8 cellular contexts compared by ENCODE assay signal in genomic region chr7:24572421-24573007, GRCh38. TPM values are rescaled to one million over a fixed set of nuclear protein-coding genes. Genes with fewer than 3 reads are reported as not detected.
DNase-seq lines count a peak whose midpoint lies in the region; ATAC-seq, FAIRE-seq and TF ChIP-seq lines count a peak whose summit lies in the region.

No MANE protein-coding gene starts in this region.

- H3K27me3 ChIP-seq in dorsolateral prefrontal cortex, result no peaks in the 10 kb centered on the region

- H3K36me3 Mint-ChIP-seq in WTC11, result no peaks in the 10 kb centered on the region
- no peaks in the 10 kb centered on the region for H3K36me3 Mint-ChIP-seq in stimulated activated naive CD8-positive, alpha-beta T cell treated with anti-CD3 and anti-CD28 coated beads, Interleukin-15, Interleukin-2, amounts not matched to agents 100 ng/mL and 50 ng/mL, for 24 hours (ENCODE audit: low read depth)

- in situ Hi-C loops in KBM-7 (cut with MboI; ENCODE audit: low pct_unique_long_range_greater_than_20kb, low sequenced_read_pairs), result no loop called here

- no peak overlapping the region for H3K27ac Mint-ChIP-seq in WTC11
- H3K27ac Mint-ChIP-seq in stimulated activated naive CD8-positive, alpha-beta T cell treated with anti-CD3 and anti-CD28 coated beads, Interleukin-15, Interleukin-2, amounts not matched to agents 100 ng/mL and 50 ng/mL, for 24 hours, result peak overlapping the region; percentile 72

- CTCF ChIA-PET in WTC11 (lab: Charles Lee), result interaction anchor here (1.1 to 1.3 kb wide), 2 partner anchors 15 to 254 kb away, joined by 3 read pairs; no protein-coding TSS in a partner anchor

- POLR2A ChIA-PET in WTC11 (lab: Charles Lee), result interaction anchor here (0.7 to 0.9 kb wide), 2 partner anchors 138 to 254 kb away, joined by 3 read pairs; no protein-coding TSS in a partner anchor

- DNase-seq in ELR (ENCODE audit: low read depth) (peak; percentile 76), KBM-7 (peak; percentile 44), WTC11 (ENCODE audit: low spot score) (no peak), dorsolateral prefrontal cortex (peak in 6 of 10 donors; percentile 20 to 54 (median 44)), lower leg skin (ENCODE audit: low spot score in 2 of 2) (peak; percentile 25 to 85), NCI-H1436 treated with DMSO at 0.1 percent for 48 hours (lab: John Stamatoyannopoulos, UW) (no peak), D721Med (ENCODE audit: insufficient read length, low spot score) (no peak)

- intact Hi-C loops in dorsolateral prefrontal cortex (cut with DNase I), result loop anchor here (10.0 kb wide), 2 partner anchors 92 to 142 kb away; no protein-coding TSS in a partner anchor
- intact Hi-C loops in lower leg skin (cut with DNase I; ENCODE audit: low total_unique reads), result no loop called here

- peak overlapping the region; percentile 62 to 95 (median 76) for H3K4me3 ChIP-seq in dorsolateral prefrontal cortex
- H3K4me3 ChIP-seq in lower leg skin (ENCODE audit: low read depth, poor library complexity, severe bottlenecking), result peak overlapping the region; percentile 34

- H3K27ac ChIP-seq in dorsolateral prefrontal cortex, result peak overlapping the region in 56 of 59 donors; percentile 25 to 94 (median 86)

- FAIRE-seq in D721Med (lab: Jason Lieb, UNC), result no peak

- H3K9me3 Mint-ChIP-seq in WTC11, result no peaks in the 10 kb centered on the region
- H3K9me3 Mint-ChIP-seq in stimulated activated naive CD8-positive, alpha-beta T cell treated with anti-CD3 and anti-CD28 coated beads, Interleukin-15, Interleukin-2, amounts not matched to agents 100 ng/mL and 50 ng/mL, for 24 hours, result no peaks in the 10 kb centered on the region

- TF ChIP-seq POLR2A in lower leg skin (IDR thresholded peaks at IDR 0.05), result no peak

- H3K4me3 Mint-ChIP-seq in WTC11, result peak overlapping the region; percentile 77
- H3K4me3 Mint-ChIP-seq in stimulated activated naive CD8-positive, alpha-beta T cell treated with anti-CD3 and anti-CD28 coated beads, Interleukin-15, Interleukin-2, amounts not matched to agents 100 ng/mL and 50 ng/mL, for 24 hours, result peak overlapping the region; percentile 82

- peaks cover 61% of the 10 kb centered on the region for H3K4me1 Mint-ChIP-seq in WTC11
- peaks cover 38% of the 10 kb centered on the region for H3K4me1 Mint-ChIP-seq in stimulated activated naive CD8-positive, alpha-beta T cell treated with anti-CD3 and anti-CD28 coated beads, Interleukin-15, Interleukin-2, amounts not matched to agents 100 ng/mL and 50 ng/mL, for 24 hours (ENCODE audit: low read depth)

- WGBS in lower leg skin, 2 donors, result 2 to 4% methylated on average over 15 of the region's 15 CpGs

- peaks cover 25% of the 10 kb centered on the region for H3K27me3 Mint-ChIP-seq in WTC11 (ENCODE audit: low read depth)
- peaks cover 31% of the 10 kb centered on the region for H3K27me3 Mint-ChIP-seq in stimulated activated naive CD8-positive, alpha-beta T cell treated with anti-CD3 and anti-CD28 coated beads, Interleukin-15, Interleukin-2, amounts not matched to agents 100 ng/mL and 50 ng/mL, for 24 hours

- no peak; the same call in 1 of the 2 replicates for ATAC-seq in WTC11

- TF ChIP-seq CTCF in WTC11 (IDR thresholded peaks at IDR 0.05) (no peak), dorsolateral prefrontal cortex (IDR thresholded peaks at IDR 0.05 in 54 of 56, conservative IDR thresholded peaks at IDR 0.05 in 2 of 56; ENCODE audit: low read depth in 1 of 56, partially characterized antibody in 56 of 56) (no peak), lower leg skin (IDR thresholded peaks at IDR 0.05) (no peak), D721Med (IDR thresholded peaks at IDR 0.05; ENCODE audit: insufficient read depth, missing control alignments) (no peak)

TF ChIP-seq in WTC11, 78 proteins besides CTCF, POLR2A, EP300 and RAD21:
- TF ChIP-seq OVOL2 (CRISPR knock-in tag; IDR thresholded peaks at IDR 0.05; ENCODE audit: borderline replicate concordance) (no peak), SMAD4 (CRISPR knock-in tag; IDR thresholded peaks at IDR 0.05) (no peak), ZNF416 (CRISPR knock-in tag; IDR thresholded peaks at IDR 0.05) (no peak), ZNF423 (CRISPR knock-in tag; IDR thresholded peaks at IDR 0.05) (no peak)
- TF ChIP-seq, protein P1, sequence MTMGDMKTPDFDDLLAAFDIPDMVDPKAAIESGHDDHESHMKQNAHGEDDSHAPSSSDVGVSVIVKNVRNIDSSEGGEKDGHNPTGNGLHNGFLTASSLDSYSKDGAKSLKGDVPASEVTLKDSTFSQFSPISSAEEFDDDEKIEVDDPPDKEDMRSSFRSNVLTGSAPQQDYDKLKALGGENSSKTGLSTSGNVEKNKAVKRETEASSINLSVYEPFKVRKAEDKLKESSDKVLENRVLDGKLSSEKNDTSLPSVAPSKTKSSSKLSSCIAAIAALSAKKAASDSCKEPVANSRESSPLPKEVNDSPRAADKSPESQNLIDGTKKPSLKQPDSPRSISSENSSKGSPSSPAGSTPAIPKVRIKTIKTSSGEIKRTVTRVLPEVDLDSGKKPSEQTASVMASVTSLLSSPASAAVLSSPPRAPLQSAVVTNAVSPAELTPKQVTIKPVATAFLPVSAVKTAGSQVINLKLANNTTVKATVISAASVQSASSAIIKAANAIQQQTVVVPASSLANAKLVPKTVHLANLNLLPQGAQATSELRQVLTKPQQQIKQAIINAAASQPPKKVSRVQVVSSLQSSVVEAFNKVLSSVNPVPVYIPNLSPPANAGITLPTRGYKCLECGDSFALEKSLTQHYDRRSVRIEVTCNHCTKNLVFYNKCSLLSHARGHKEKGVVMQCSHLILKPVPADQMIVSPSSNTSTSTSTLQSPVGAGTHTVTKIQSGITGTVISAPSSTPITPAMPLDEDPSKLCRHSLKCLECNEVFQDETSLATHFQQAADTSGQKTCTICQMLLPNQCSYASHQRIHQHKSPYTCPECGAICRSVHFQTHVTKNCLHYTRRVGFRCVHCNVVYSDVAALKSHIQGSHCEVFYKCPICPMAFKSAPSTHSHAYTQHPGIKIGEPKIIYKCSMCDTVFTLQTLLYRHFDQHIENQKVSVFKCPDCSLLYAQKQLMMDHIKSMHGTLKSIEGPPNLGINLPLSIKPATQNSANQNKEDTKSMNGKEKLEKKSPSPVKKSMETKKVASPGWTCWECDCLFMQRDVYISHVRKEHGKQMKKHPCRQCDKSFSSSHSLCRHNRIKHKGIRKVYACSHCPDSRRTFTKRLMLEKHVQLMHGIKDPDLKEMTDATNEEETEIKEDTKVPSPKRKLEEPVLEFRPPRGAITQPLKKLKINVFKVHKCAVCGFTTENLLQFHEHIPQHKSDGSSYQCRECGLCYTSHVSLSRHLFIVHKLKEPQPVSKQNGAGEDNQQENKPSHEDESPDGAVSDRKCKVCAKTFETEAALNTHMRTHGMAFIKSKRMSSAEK (CRISPR knock-in tag; IDR thresholded peaks at IDR 0.05; ENCODE audit: borderline replicate concordance), result no peak
TF ChIP-seq in WTC11: peak in this region for 0.

RNA-seq across cellular contexts. Expression of gene PALS2, which starts 0.7 kb away (rescaled TPM):
- total RNA-seq in WTC11 (2021), result 47.6 to 64.6 TPM (median 49.7 TPM) in 3 replicates
- total RNA-seq in dorsolateral prefrontal cortex, result 100 to 1,000 TPM in 87 of 120 experiments, 10 to 100 TPM in 33; 46.4 to 226 (median 122) TPM
- 1 to 10 TPM; 2.7 to 8.5 (median 6.6) TPM for total RNA-seq in lower leg skin

Comparison
In these comparisons a context has a peak if more than half of its experiments do, and no peak if none do; other contexts are left out.
1. DNase-seq: peak in ELR (single experiment), KBM-7 (single experiment), dorsolateral prefrontal cortex (6 of 10) and lower leg skin (2 of 2); none in WTC11 (single experiment), NCI-H1436 treated with DMSO at 0.1 percent for 48 hours (single experiment) and D721Med (single experiment).